Comparison of ENCODE assay signal across 1 cellular context in the genomic region with DNA sequence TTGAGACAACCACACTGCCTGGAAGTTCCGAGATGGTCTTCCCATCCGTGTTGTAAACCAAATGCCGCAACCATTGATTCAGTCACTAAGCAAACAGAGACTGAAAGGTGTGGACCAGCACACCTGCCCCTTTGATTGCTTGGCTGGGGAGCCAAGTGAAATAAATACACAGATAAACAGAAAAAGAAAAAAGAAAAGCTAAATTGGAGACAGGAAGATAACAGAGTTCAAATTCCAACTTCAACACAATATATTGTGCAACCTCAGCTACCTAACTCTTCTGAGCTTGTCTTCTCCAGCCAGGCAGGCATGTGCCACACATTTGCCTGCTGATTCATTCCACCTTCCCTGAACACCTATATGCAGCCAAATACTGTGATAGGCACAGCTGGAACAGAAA.
TF ChIP-seq lines count a peak whose summit lies in the region.

No MANE protein-coding gene starts in this region.

TF ChIP-seq in HepG2, 621 proteins besides CTCF, POLR2A, EP300 and RAD21 (continued from another document and continues in another):
- TF ChIP-seq MIER3 (CRISPR knock-in tag; IDR thresholded peaks at IDR 0.05; ENCODE audit: borderline replicate concordance) (peak; percentile 77; the same call in 1 of the 2 replicates), NFATC3 (CRISPR knock-in tag; IDR thresholded peaks at IDR 0.05) (no peak), ZKSCAN8 (CRISPR knock-in tag; IDR thresholded peaks at IDR 0.05; ENCODE audit: borderline replicate concordance) (no peak), IRF2 (CRISPR knock-in tag; IDR thresholded peaks at IDR 0.05) (no peak), DR1 (CRISPR knock-in tag; IDR thresholded peaks at IDR 0.05) (no peak), ZNF644 (CRISPR knock-in tag; IDR thresholded peaks at IDR 0.05; ENCODE audit: low read depth) (peak; percentile 73; the same call in 1 of the 2 replicates), PHF21A (CRISPR knock-in tag; IDR thresholded peaks at IDR 0.05) (no peak), CREM (IDR thresholded peaks at IDR 0.05) (no peak), CREM (CRISPR knock-in tag; IDR thresholded peaks at IDR 0.05) (no peak), KAT8 (CRISPR knock-in tag; IDR thresholded peaks at IDR 0.05) (peak; percentile 45), POLR2AphosphoS2 (IDR thresholded peaks at IDR 0.05; ENCODE audit: low read depth, low read length) (no peak), ISX (CRISPR knock-in tag; conservative IDR thresholded peaks at IDR 0.05) (no peak), MAZ (IDR thresholded peaks at IDR 0.05; ENCODE audit: borderline replicate concordance, low read depth, low read length) (no peak), MAZ (CRISPR knock-in tag; IDR thresholded peaks at IDR 0.05; ENCODE audit: low read depth) (no peak), ZNF709 (CRISPR knock-in tag; IDR thresholded peaks at IDR 0.05) (no peak), JUNB (CRISPR knock-in tag; IDR thresholded peaks at IDR 0.05; ENCODE audit: borderline replicate concordance) (0 out of 2 replicates have a peak, but pooled peaks have one; percentile 62), MTA3 (CRISPR knock-in tag; IDR thresholded peaks at IDR 0.05) (no peak), REXO4 (CRISPR knock-in tag; IDR thresholded peaks at IDR 0.05; ENCODE audit: borderline replicate concordance) (no peak), CEBPG (CRISPR knock-in tag; IDR thresholded peaks at IDR 0.05) (peak; percentile 92), ZNF224 (CRISPR knock-in tag; IDR thresholded peaks at IDR 0.05) (no peak), RXRA (CRISPR knock-in tag; IDR thresholded peaks at IDR 0.05) (no peak), PLRG1 (conservative IDR thresholded peaks at IDR 0.05) (no peak), SMC3 (IDR thresholded peaks at IDR 0.05; ENCODE audit: low read length) (0 out of 2 replicates have a peak, but pooled peaks have one; percentile 4), ZBTB25 (CRISPR knock-in tag; IDR thresholded peaks at IDR 0.05) (no peak), ZFP36 (IDR thresholded peaks at IDR 0.05; ENCODE audit: borderline replicate concordance, low read depth, low read length, partially characterized antibody) (no peak), RCOR2 (CRISPR knock-in tag; IDR thresholded peaks at IDR 0.05) (peak; percentile 37; the same call in 1 of the 2 replicates), RXRB (CRISPR knock-in tag; IDR thresholded peaks at IDR 0.05; ENCODE audit: borderline replicate concordance) (0 out of 2 replicates have a peak, but pooled peaks have one; percentile 8), MAX (IDR thresholded peaks at IDR 0.05) (peak; percentile 56; the same call in 1 of the 2 replicates), RARA (CRISPR knock-in tag; IDR thresholded peaks at IDR 0.05) (peak; percentile 31; the same call in 1 of the 2 replicates), POGZ (CRISPR knock-in tag; IDR thresholded peaks at IDR 0.05) (peak; percentile 56), NCOA1 (CRISPR knock-in tag; IDR thresholded peaks at IDR 0.05) (no peak), SALL1 (CRISPR knock-in tag; IDR thresholded peaks at IDR 0.05) (peak; percentile 47; the same call in 1 of the 2 replicates), ZNF792 (CRISPR knock-in tag; IDR thresholded peaks at IDR 0.05) (peak; percentile 64; the same call in 1 of the 2 replicates), MBNL3 (CRISPR knock-in tag; conservative IDR thresholded peaks at IDR 0.05) (no peak), ZBTB7B (CRISPR knock-in tag; IDR thresholded peaks at IDR 0.05) (no peak), ETV5 (CRISPR knock-in tag; IDR thresholded peaks at IDR 0.05; ENCODE audit: borderline replicate concordance) (peak; percentile 21; the same call in 1 of the 2 replicates), ZNF33A (CRISPR knock-in tag; IDR thresholded peaks at IDR 0.05; ENCODE audit: borderline replicate concordance) (no peak), NAIF1 (CRISPR knock-in tag; IDR thresholded peaks at IDR 0.05; ENCODE audit: borderline replicate concordance) (peak; percentile 37; the same call in 1 of the 2 replicates), ZFP82 (CRISPR knock-in tag; IDR thresholded peaks at IDR 0.05; ENCODE audit: borderline replicate concordance) (no peak), ZHX2 (IDR thresholded peaks at IDR 0.05; ENCODE audit: low read depth) (no peak), ZHX2 (CRISPR knock-in tag; IDR thresholded peaks at IDR 0.05; ENCODE audit: borderline replicate concordance) (no peak), ZNF101 (CRISPR knock-in tag; IDR thresholded peaks at IDR 0.05; ENCODE audit: borderline replicate concordance, low read depth) (no peak)
- TF ChIP-seq, protein P1, sequence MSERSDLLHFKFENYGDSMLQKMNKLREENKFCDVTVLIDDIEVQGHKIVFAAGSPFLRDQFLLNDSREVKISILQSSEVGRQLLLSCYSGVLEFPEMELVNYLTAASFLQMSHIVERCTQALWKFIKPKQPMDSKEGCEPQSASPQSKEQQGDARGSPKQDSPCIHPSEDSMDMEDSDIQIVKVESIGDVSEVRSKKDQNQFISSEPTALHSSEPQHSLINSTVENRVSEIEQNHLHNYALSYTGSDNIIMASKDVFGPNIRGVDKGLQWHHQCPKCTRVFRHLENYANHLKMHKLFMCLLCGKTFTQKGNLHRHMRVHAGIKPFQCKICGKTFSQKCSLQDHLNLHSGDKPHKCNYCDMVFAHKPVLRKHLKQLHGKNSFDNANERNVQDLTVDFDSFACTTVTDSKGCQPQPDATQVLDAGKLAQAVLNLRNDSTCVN (CRISPR knock-in tag; IDR thresholded peaks at IDR 0.05; ENCODE audit: borderline replicate concordance): 0 out of 2 replicates have a peak, but pooled peaks have one; percentile 18
- TF ChIP-seq, protein P2, sequence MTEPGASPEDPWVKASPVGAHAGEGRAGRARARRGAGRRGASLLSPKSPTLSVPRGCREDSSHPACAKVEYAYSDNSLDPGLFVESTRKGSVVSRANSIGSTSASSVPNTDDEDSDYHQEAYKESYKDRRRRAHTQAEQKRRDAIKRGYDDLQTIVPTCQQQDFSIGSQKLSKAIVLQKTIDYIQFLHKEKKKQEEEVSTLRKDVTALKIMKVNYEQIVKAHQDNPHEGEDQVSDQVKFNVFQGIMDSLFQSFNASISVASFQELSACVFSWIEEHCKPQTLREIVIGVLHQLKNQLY (CRISPR knock-in tag; IDR thresholded peaks at IDR 0.05): 0 out of 2 replicates have a peak, but pooled peaks have one; percentile 27
- TF ChIP-seq, protein P3, sequence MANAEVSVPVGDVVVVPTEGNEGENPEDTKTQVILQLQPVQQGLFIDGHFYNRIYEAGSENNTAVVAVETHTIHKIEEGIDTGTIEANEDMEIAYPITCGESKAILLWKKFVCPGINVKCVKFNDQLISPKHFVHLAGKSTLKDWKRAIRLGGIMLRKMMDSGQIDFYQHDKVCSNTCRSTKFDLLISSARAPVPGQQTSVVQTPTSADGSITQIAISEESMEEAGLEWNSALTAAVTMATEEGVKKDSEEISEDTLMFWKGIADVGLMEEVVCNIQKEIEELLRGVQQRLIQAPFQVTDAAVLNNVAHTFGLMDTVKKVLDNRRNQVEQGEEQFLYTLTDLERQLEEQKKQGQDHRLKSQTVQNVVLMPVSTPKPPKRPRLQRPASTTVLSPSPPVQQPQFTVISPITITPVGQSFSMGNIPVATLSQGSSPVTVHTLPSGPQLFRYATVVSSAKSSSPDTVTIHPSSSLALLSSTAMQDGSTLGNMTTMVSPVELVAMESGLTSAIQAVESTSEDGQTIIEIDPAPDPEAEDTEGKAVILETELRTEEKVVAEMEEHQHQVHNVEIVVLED (CRISPR knock-in tag; IDR thresholded peaks at IDR 0.05; ENCODE audit: borderline replicate concordance): no peak
- TF ChIP-seq, protein P4, sequence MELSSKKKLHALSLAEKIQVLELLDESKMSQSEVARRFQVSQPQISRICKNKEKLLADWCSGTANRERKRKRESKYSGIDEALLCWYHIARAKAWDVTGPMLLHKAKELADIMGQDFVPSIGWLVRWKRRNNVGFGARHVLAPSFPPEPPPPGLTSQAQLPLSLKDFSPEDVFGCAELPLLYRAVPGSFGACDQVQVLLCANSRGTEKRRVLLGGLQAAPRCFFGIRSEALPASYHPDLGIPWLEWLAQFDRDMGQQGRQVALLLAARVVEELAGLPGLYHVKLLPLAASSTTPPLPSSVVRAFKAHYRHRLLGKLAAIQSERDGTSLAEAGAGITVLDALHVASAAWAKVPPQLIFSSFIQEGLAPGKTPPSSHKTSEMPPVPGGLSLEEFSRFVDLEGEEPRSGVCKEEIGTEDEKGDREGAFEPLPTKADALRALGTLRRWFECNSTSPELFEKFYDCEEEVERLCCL (CRISPR knock-in tag; IDR thresholded peaks at IDR 0.05; ENCODE audit: borderline replicate concordance): no peak
